In genomic region chr7:77199008-77199966, GRCh38 we compare ENCODE assay signal across 8 cellular contexts.
A peak's percentile ranks its signal among the peaks of the same experiment; 100 is the strongest.
DNase-seq lines count a peak whose midpoint lies in the region; ATAC-seq and TF ChIP-seq lines count a peak whose summit lies in the region.

FGL2 (minus strand) TSS chr7:77199819; CDS start chr7:77199793, 26 bp downstream.

- H3K4me2 ChIP-seq in DND-41 (ENCODE audit: insufficient read depth, low read length): peak within 1 kb of the TSS; percentile 80

- H3K4me3 ChIP-seq in DND-41 (ENCODE audit: low read depth in 1 of 2, low read length in 2 of 2) (peak within 1 kb of the TSS; percentile 29 to 54; a peak in 3 of 4 replicates), NB4 (ENCODE audit: low read depth, low read length) (peak within 1 kb of the TSS; percentile 48)

- no peaks in the 10 kb centered on the region for H3K79me2 ChIP-seq in DND-41 (ENCODE audit: insufficient read depth, low read length)

- peak; percentile 98 for ATAC-seq in DND-41 (ENCODE audit: insufficient read depth, low read depth)

- peak within 1 kb of the TSS; percentile 55 for H3K9ac ChIP-seq in DND-41 (ENCODE audit: low read depth, low read length)

- DNase-seq in DND-41 (peak; percentile 75), NB4 (ENCODE audit: low read depth) (peak; percentile 71), germinal center (ENCODE audit: low spot score) (peak; percentile 22), non-pigmented ciliary epithelial cell (ENCODE audit: low read depth) (peak; percentile 9), NCI-H526 (lab: John Stamatoyannopoulos, UW) (no peak), NCI-H1694 treated with DMSO at 0.1 percent for 48 hours (lab: John Stamatoyannopoulos, UW) (no peak), GOT3 (lab: John Stamatoyannopoulos, UW) (no peak)
- peak; percentile 40 to 47 for DNase-seq in activated T-cell treated with anti-CD3 and anti-CD28 coated beads, Interleukin-2, amount 50 U/mL, for 48 hours

- H3K36me3 ChIP-seq in DND-41 (ENCODE audit: insufficient read depth, low read length): no peaks in the 10 kb centered on the region

- H2AFZ ChIP-seq in DND-41 (ENCODE audit: low read depth, low read length): peak within 1 kb of the TSS; percentile 83

- H3K27me3 ChIP-seq in DND-41 (ENCODE audit: insufficient read depth, low read length, poor library complexity): no peaks in the 10 kb centered on the region

- H3K9me3 ChIP-seq in DND-41 (ENCODE audit: insufficient read depth, low read length, severe bottlenecking): no peaks in the 10 kb centered on the region

- TF ChIP-seq CTCF in DND-41 (IDR thresholded peaks at IDR 0.05; ENCODE audit: borderline replicate concordance, extremely low read depth, low read length, poor library complexity, severe bottlenecking) (no peak), NB4 (IDR thresholded peaks at IDR 0.05; ENCODE audit: low read depth, low read length) (no peak)

- peaks cover 46% of the 10 kb centered on the region for H3K4me1 ChIP-seq in DND-41 (ENCODE audit: insufficient read depth, low read length)

- no peaks in the 10 kb centered on the region for H4K20me1 ChIP-seq in DND-41 (ENCODE audit: insufficient read depth, low read length)

- H3K27ac ChIP-seq in DND-41 (ENCODE audit: low read length): peak within 1 kb of the TSS; percentile 86

- TF ChIP-seq POLR2A in NB4 (IDR thresholded peaks at IDR 0.05; ENCODE audit: extremely low read depth, insufficient read length): no peak

Comparison
In these comparisons a context has a peak if more than half of its experiments do, and no peak if none do; other contexts are left out.
1. DNase-seq: peak in DND-41 (single experiment), NB4 (single experiment), activated T-cell treated with anti-CD3 and anti-CD28 coated beads, Interleukin-2, amount 50 U/mL, for 48 hours (2 of 2), germinal center (single experiment) and non-pigmented ciliary epithelial cell (single experiment); none in NCI-H526 (0 of 2), NCI-H1694 treated with DMSO at 0.1 percent for 48 hours (single experiment) and GOT3 (single experiment).